ENCODE assay signal across 9 cellular contexts in genomic region chr15:40859206-40859851, GRCh38. TPM values are rescaled to one million over a fixed set of nuclear protein-coding genes. Genes with fewer than 3 reads are reported as not detected.
A peak's percentile ranks its signal among the peaks of the same experiment; 100 is the strongest.
DNase-seq lines count a peak whose midpoint lies in the region; ATAC-seq and TF ChIP-seq lines count a peak whose summit lies in the region.
"Had no signal": no experiment of that assay in that cellular context is flagged by ENCODE, and none has a peak within 500 bp of the region (broad histone marks: within the 10 kb centered on the region; RNA-seq: fewer than 3 reads in every experiment).

No MANE protein-coding gene starts in this region.

- no peaks in the 10 kb centered on the region for H3K27me3 ChIP-seq in GM06990 (replicated peaks; ENCODE audit: control insufficient read depth, insufficient read depth, low read length)

- peak; percentile 67 for DNase-seq in GM06990 (ENCODE audit: extremely low read depth, insufficient read length)
- DNase-seq in OCI-M1 (lab: John Stamatoyannopoulos, UW): peak; percentile 87
- peak; percentile 81 for DNase-seq in activated T-cell treated with anti-CD3 and anti-CD28 coated beads for 1 hour (ENCODE audit: low read depth)
- peak; percentile 80 for DNase-seq in natural killer cell treated with Interleukin-12 subunit alpha and Interleukin-12 subunit beta and Interleukin-15 and Interleukin-18, amount 100 ng/mL, for 72 hours (ENCODE audit: low spot score)
- DNase-seq in stimulated activated naive B cell treated with anti-CD40 and anti-IgM and Interleukin-4, amounts not matched to agents 10 μg/mL and 1 μg/mL and 100 μg/mL, for 72 hours: peak; percentile 72

- H3K9me3 Mint-ChIP-seq in natural killer cell treated with Interleukin-12 subunit alpha and Interleukin-12 subunit beta and Interleukin-15 and Interleukin-18, amount 100 ng/mL, for 72 hours: no peaks in the 10 kb centered on the region
- H3K9me3 Mint-ChIP-seq in stimulated activated naive B cell treated with anti-CD40 and anti-IgM and Interleukin-4, amounts not matched to agents 10 μg/mL and 1 μg/mL and 100 μg/mL, for 72 hours: no peaks in the 10 kb centered on the region

- peak; percentile 95 for TF ChIP-seq CTCF in GM06990 (IDR thresholded peaks at IDR 0.05; ENCODE audit: insufficient read depth, low read length, poor library complexity, severe bottlenecking)

- no peaks in the 10 kb centered on the region for H3K36me3 Mint-ChIP-seq in natural killer cell treated with Interleukin-12 subunit alpha and Interleukin-12 subunit beta and Interleukin-15 and Interleukin-18, amount 100 ng/mL, for 72 hours
- H3K36me3 Mint-ChIP-seq in stimulated activated naive B cell treated with anti-CD40 and anti-IgM and Interleukin-4, amounts not matched to agents 10 μg/mL and 1 μg/mL and 100 μg/mL, for 72 hours: peaks cover 6 to 8% of the 10 kb centered on the region in 2 donors

- peak; percentile 64 for ATAC-seq in HG03520 (IDR thresholded peaks at IDR 0.05; ENCODE audit: unreplicated experiment)
- ATAC-seq in esophagus mucosa: peak; percentile 48
- ATAC-seq in natural killer cell treated with Interleukin-12 subunit alpha and Interleukin-12 subunit beta and Interleukin-15 and Interleukin-18, amount 100 ng/mL, for 72 hours: peak; percentile 78 to 81
- ATAC-seq in stimulated activated naive B cell treated with anti-CD40 and anti-IgM and Interleukin-4, amounts not matched to agents 10 μg/mL and 1 μg/mL and 100 μg/mL, for 72 hours (replicated peaks): peak; percentile 88 to 92
- ATAC-seq in HG02571 (IDR thresholded peaks at IDR 0.05; ENCODE audit: unreplicated experiment): no peak

- no peaks in the 10 kb centered on the region for H3K36me3 ChIP-seq in GM06990 (ENCODE audit: control insufficient read depth, insufficient read depth, low read length)

- H3K4me1 Mint-ChIP-seq in natural killer cell treated with Interleukin-12 subunit alpha and Interleukin-12 subunit beta and Interleukin-15 and Interleukin-18, amount 100 ng/mL, for 72 hours (ENCODE audit: low read depth in 2 of 2): peaks cover 5 to 10% of the 10 kb centered on the region in 2 donors
- peaks cover 12 to 18% of the 10 kb centered on the region in 2 donors for H3K4me1 Mint-ChIP-seq in stimulated activated naive B cell treated with anti-CD40 and anti-IgM and Interleukin-4, amounts not matched to agents 10 μg/mL and 1 μg/mL and 100 μg/mL, for 72 hours

- no peak overlapping the region for H3K4me3 ChIP-seq in GM06990 (replicated peaks; ENCODE audit: low read depth, low read length)

- H3K27me3 Mint-ChIP-seq in natural killer cell treated with Interleukin-12 subunit alpha and Interleukin-12 subunit beta and Interleukin-15 and Interleukin-18, amount 100 ng/mL, for 72 hours: peaks cover 5 to 22% of the 10 kb centered on the region in 2 donors
- peaks cover 0 to 4% of the 10 kb centered on the region in 2 donors for H3K27me3 Mint-ChIP-seq in stimulated activated naive B cell treated with anti-CD40 and anti-IgM and Interleukin-4, amounts not matched to agents 10 μg/mL and 1 μg/mL and 100 μg/mL, for 72 hours

- H3K27ac Mint-ChIP-seq in natural killer cell treated with Interleukin-12 subunit alpha and Interleukin-12 subunit beta and Interleukin-15 and Interleukin-18, amount 100 ng/mL, for 72 hours: no peak overlapping the region
- H3K27ac Mint-ChIP-seq in stimulated activated naive B cell treated with anti-CD40 and anti-IgM and Interleukin-4, amounts not matched to agents 10 μg/mL and 1 μg/mL and 100 μg/mL, for 72 hours: no peak overlapping the region

- H3K4me3 Mint-ChIP-seq in natural killer cell treated with Interleukin-12 subunit alpha and Interleukin-12 subunit beta and Interleukin-15 and Interleukin-18, amount 100 ng/mL, for 72 hours: no peak overlapping the region
- H3K4me3 Mint-ChIP-seq in stimulated activated naive B cell treated with anti-CD40 and anti-IgM and Interleukin-4, amounts not matched to agents 10 μg/mL and 1 μg/mL and 100 μg/mL, for 72 hours: no peak overlapping the region

RNA-seq across cellular contexts. Expression of gene RHOV, which starts 14.7 kb away (rescaled TPM):
- total RNA-seq in esophagus mucosa: 118 TPM
- total RNA-seq in natural killer cell treated with Interleukin-12 subunit alpha and Interleukin-12 subunit beta and Interleukin-15 and Interleukin-18, amount 100 ng/mL, for 72 hours: not detected

RNA-seq across cellular contexts. Expression of gene SPINT1, which starts 15.5 kb away (rescaled TPM):
- 127 TPM for total RNA-seq in esophagus mucosa
- 1 to 10 TPM; 1.0 to 1.5 TPM for total RNA-seq in natural killer cell treated with Interleukin-12 subunit alpha and Interleukin-12 subunit beta and Interleukin-15 and Interleukin-18, amount 100 ng/mL, for 72 hours

RNA-seq across cellular contexts. Expression of gene PPP1R14D, which starts 30.8 kb away (rescaled TPM):
- not detected for total RNA-seq in esophagus mucosa
- total RNA-seq in natural killer cell treated with Interleukin-12 subunit alpha and Interleukin-12 subunit beta and Interleukin-15 and Interleukin-18, amount 100 ng/mL, for 72 hours: not detected
- total RNA-seq: frontal cortex had no signal

RNA-seq across cellular contexts. Expression of gene VPS18, which starts 34.9 kb away (rescaled TPM):
- 10.9 TPM for total RNA-seq in esophagus mucosa
- 10 to 100 TPM; 22.8 to 27.3 TPM for total RNA-seq in natural killer cell treated with Interleukin-12 subunit alpha and Interleukin-12 subunit beta and Interleukin-15 and Interleukin-18, amount 100 ng/mL, for 72 hours

RNA-seq across cellular contexts. Expression of gene DNAJC17, which starts 52.1 kb away (rescaled TPM):
- 20.8 TPM for total RNA-seq in esophagus mucosa
- 10 to 100 TPM; 40.4 to 62.6 TPM for total RNA-seq in natural killer cell treated with Interleukin-12 subunit alpha and Interleukin-12 subunit beta and Interleukin-15 and Interleukin-18, amount 100 ng/mL, for 72 hours

Comparison
In these comparisons a context has a peak if more than half of its experiments do, and no peak if none do; other contexts are left out.
1. RNA of gene RHOV, which starts 14.7 kb away (total RNA-seq): 118 TPM in esophagus mucosa (single experiment); not detected in natural killer cell treated with Interleukin-12 subunit alpha and Interleukin-12 subunit beta and Interleukin-15 and Interleukin-18, amount 100 ng/mL, for 72 hours; every median in the first group is over 100 times any median in the second.
2. RNA of gene SPINT1, which starts 15.5 kb away (total RNA-seq): 127 TPM in esophagus mucosa (single experiment); 1.0 to 1.5 TPM in natural killer cell treated with Interleukin-12 subunit alpha and Interleukin-12 subunit beta and Interleukin-15 and Interleukin-18, amount 100 ng/mL, for 72 hours; every median in the first group is over 10 times any median in the second.
3. Peak in every context shown above with its lines, with median percentiles within 50 percentile points of each other: DNase-seq.